Comparison of ENCODE assay signal across 8 cellular contexts in genomic region chr13:112942689-112943308, GRCh38. TPM values are rescaled to one million over a fixed set of nuclear protein-coding genes. Genes with fewer than 3 reads are reported as not detected.
A peak's percentile ranks its signal among the peaks of the same experiment; 100 is the strongest.
DNase-seq lines count a peak whose midpoint lies in the region; ATAC-seq, FAIRE-seq and TF ChIP-seq lines count a peak whose summit lies in the region.

No MANE protein-coding gene starts in this region.

- under 1% methylated on average over 18 of the region's 18 CpGs for WGBS in GM12878 (ENCODE audit: insufficient coverage, insufficient replicate concordance, low lambda C conversion rate, missing lambda C conversion rate)
- 1 to 2% methylated on average over 18 of the region's 18 CpGs for WGBS in aorta, 2 donors

- ATAC-seq in GM18502 (IDR thresholded peaks at IDR 0.05; ENCODE audit: poor library complexity, unreplicated experiment), result peak; percentile 98
- ATAC-seq in HG02970 (IDR thresholded peaks at IDR 0.05; ENCODE audit: low FRiP score, unreplicated experiment), result peak; percentile 77
- ATAC-seq in GM12878, result peak; percentile 100
- peak; percentile 93 for ATAC-seq in aorta (ENCODE audit: low FRiP score)

- no peaks in the 10 kb centered on the region for H4K20me1 ChIP-seq in GM12878 (ENCODE audit: control insufficient read depth, insufficient read depth)

- SMC1A ChIA-PET in GM12878 (lab: Charles Lee; ENCODE audit: uncharacterized antibody, unreplicated experiment), result interaction anchor here (0.7 to 1.2 kb wide), 2 partner anchors 316 to 452 kb away, joined by 3 read pairs; no protein-coding TSS in a partner anchor

- POLR2A ChIA-PET in GM12878 (lab: Charles Lee), result no interaction called here

- peak overlapping the region; percentile 89 for H3K4me2 ChIP-seq in GM12878 (ENCODE audit: control insufficient read depth, insufficient read depth)

- RAD21 ChIA-PET in GM12878 (lab: Charles Lee; ENCODE audit: unreplicated experiment), result interaction anchor here (0.6 to 1.4 kb wide), 5 partner anchors 184 to 620 kb away, joined by 3 to 9 read pairs (median 3); no protein-coding TSS in a partner anchor

- H3K9me3 ChIP-seq in GM12878 (replicated peaks; ENCODE audit: control insufficient read depth, insufficient read depth, low read length) (no peaks in the 10 kb centered on the region), aorta (ENCODE audit: control insufficient read depth, low read length) (no peaks in the 10 kb centered on the region)

- TF ChIP-seq RAD21 in GM12878 (IDR thresholded peaks at IDR 0.05; ENCODE audit: insufficient read depth, low read depth, low read length), result peak; percentile 97

- H3K27me3 ChIP-seq in GM12878 (replicated peaks in 1 of 2; ENCODE audit: control insufficient read depth in 2 of 2, insufficient read depth in 2 of 2, low read length in 1 of 2), result no peaks in the 10 kb centered on the region; a peak in 1 of 4 replicates
- no peaks in the 10 kb centered on the region for H3K27me3 ChIP-seq in aorta (ENCODE audit: control insufficient read depth in 1 of 2, insufficient read depth in 2 of 2, low read length in 1 of 2)

- DNase-seq in NCI-H187 (lab: John Stamatoyannopoulos, UW) (peak; percentile 99), T-helper 9 cell (peak; percentile 97), GM12878 (ENCODE audit: low read depth, low spot score) (peak; percentile 71), hypothalamus (lab: John Stamatoyannopoulos, UW) (peak in 50 of 51 donors; percentile 25 to 95 (median 87)), renal cortical epithelial cell (ENCODE audit: low read depth) (peak; percentile 94), aorta (peak; percentile 97 to 98)

- no TSS peak for BruUV-seq in GM12878 (replicated peaks; lab: Mats Ljungman, UMichigan)

- TF ChIP-seq CTCF in GM12878 (IDR thresholded peaks at IDR 0.05 in 2 of 3, conservative IDR thresholded peaks at IDR 0.05 in 1 of 3; ENCODE audit: control insufficient read depth in 2 of 3, extremely low read depth in 1 of 3, insufficient read depth in 1 of 3, low read depth in 3 of 3, low read length in 3 of 3), result peak; percentile 95 to 99 (median 99); a peak in 5 of 6 replicates

- CTCF ChIA-PET in GM12878 (lab: Yijun Ruan, JAX), result interaction anchor here (0.7 to 1.4 kb wide), 16 partner anchors 9 to 620 kb away, joined by 3 to 16 read pairs (median 4); no protein-coding TSS in a partner anchor

- no peak overlapping the region for H3K27ac ChIP-seq in GM12878 (ENCODE audit: control insufficient read depth, insufficient read depth)
- H3K27ac ChIP-seq in aorta (ENCODE audit: low read depth in 1 of 2, low read length in 2 of 2), result no peak overlapping the region

- FAIRE-seq in GM12878 (lab: Jason Lieb, UNC), result peak; percentile 99

- no peak overlapping the region for H3K9ac ChIP-seq in GM12878 (ENCODE audit: control insufficient read depth, insufficient read depth, low read length)

- intact Hi-C loops in GM12878 (cut with micrococcal nuclease; ENCODE audit: unreplicated experiment) (loop anchor here (1.0 to 10.0 kb wide), 6 partner anchors 87 to 620 kb away; partner anchors contain the start of genes ADPRHL1, CUL4A, F10 and PCID2), aorta (cut with DNase I) (loop anchor here in 1 of 2 donors (5.0 kb wide), 1 partner anchor 90 kb away; no protein-coding TSS in a partner anchor)

- TF ChIP-seq EP300 in GM12878 (IDR thresholded peaks at IDR 0.05; ENCODE audit: borderline replicate concordance in 1 of 2, control insufficient read depth in 1 of 2, low read depth in 2 of 2, low read length in 2 of 2), result no peak

- in situ Hi-C loops in GM12878 (cut with MboI), result loop anchor here (5.0 kb wide), 1 partner anchor 450 kb away; no protein-coding TSS in a partner anchor

- TF ChIP-seq POLR2A in GM12878 (IDR thresholded peaks at IDR 0.05; ENCODE audit: low read depth, low read length), result no peak

- H3K36me3 ChIP-seq in GM12878 (ENCODE audit: control insufficient read depth in 2 of 2, insufficient read depth in 2 of 2, low read length in 1 of 2) (no peaks in the 10 kb centered on the region), aorta (ENCODE audit: control insufficient read depth in 1 of 2, insufficient read depth in 2 of 2, low read length in 1 of 2) (no peaks in the 10 kb centered on the region)

- H3K79me2 ChIP-seq in GM12878 (ENCODE audit: control insufficient read depth, insufficient read depth, low read length), result no peaks in the 10 kb centered on the region

- peak overlapping the region; percentile 22 for H3K4me3 ChIP-seq in GM12878
- H3K4me3 ChIP-seq in aorta (ENCODE audit: low read length in 2 of 2), result peak overlapping the region; percentile 27 to 41

- peak overlapping the region; percentile 87 for H2AFZ ChIP-seq in GM12878 (ENCODE audit: control insufficient read depth, low read depth, low read length)

- H3K4me1 ChIP-seq in GM12878 (ENCODE audit: control insufficient read depth, insufficient read depth, low read length), result peaks cover 4% of the 10 kb centered on the region; the same call in 1 of the 2 replicates
- H3K4me1 ChIP-seq in aorta (ENCODE audit: control insufficient read depth in 1 of 2, insufficient read depth in 2 of 2, low read length in 2 of 2), result no peaks in the 10 kb centered on the region

TF ChIP-seq in GM12878, 131 proteins besides CTCF, POLR2A, EP300 and RAD21 (continues in another document):
- no peak for TF ChIP-seq SPI1 (IDR thresholded peaks at IDR 0.05; ENCODE audit: borderline replicate concordance, insufficient read depth, low read depth, low read length)
- peak; percentile 26; the same call in 1 of the 2 replicates for TF ChIP-seq ZNF207 (IDR thresholded peaks at IDR 0.05; ENCODE audit: borderline replicate concordance)
- TF ChIP-seq, protein P1, sequence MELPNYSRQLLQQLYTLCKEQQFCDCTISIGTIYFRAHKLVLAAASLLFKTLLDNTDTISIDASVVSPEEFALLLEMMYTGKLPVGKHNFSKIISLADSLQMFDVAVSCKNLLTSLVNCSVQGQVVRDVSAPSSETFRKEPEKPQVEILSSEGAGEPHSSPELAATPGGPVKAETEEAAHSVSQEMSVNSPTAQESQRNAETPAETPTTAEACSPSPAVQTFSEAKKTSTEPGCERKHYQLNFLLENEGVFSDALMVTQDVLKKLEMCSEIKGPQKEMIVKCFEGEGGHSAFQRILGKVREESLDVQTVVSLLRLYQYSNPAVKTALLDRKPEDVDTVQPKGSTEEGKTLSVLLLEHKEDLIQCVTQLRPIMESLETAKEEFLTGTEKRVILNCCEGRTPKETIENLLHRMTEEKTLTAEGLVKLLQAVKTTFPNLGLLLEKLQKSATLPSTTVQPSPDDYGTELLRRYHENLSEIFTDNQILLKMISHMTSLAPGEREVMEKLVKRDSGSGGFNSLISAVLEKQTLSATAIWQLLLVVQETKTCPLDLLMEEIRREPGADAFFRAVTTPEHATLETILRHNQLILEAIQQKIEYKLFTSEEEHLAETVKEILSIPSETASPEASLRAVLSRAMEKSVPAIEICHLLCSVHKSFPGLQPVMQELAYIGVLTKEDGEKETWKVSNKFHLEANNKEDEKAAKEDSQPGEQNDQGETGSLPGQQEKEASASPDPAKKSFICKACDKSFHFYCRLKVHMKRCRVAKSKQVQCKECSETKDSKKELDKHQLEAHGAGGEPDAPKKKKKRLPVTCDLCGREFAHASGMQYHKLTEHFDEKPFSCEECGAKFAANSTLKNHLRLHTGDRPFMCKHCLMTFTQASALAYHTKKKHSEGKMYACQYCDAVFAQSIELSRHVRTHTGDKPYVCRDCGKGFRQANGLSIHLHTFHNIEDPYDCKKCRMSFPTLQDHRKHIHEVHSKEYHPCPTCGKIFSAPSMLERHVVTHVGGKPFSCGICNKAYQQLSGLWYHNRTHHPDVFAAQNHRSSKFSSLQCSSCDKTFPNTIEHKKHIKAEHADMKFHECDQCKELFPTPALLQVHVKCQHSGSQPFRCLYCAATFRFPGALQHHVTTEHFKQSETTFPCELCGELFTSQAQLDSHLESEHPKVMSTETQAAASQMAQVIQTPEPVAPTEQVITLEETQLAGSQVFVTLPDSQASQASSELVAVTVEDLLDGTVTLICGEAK (IDR thresholded peaks at IDR 0.05; ENCODE audit: borderline replicate concordance), result no peak
- peak in 1 of 2 experiments; percentile 45; a peak in 1 of 4 replicates for TF ChIP-seq BHLHE40 (IDR thresholded peaks at IDR 0.05; ENCODE audit: borderline replicate concordance in 1 of 2, low read depth in 2 of 2, low read length in 1 of 2)
- TF ChIP-seq SMC3 (IDR thresholded peaks at IDR 0.05; ENCODE audit: borderline replicate concordance, low read length), result peak; percentile 89
- TF ChIP-seq IRF4 (IDR thresholded peaks at IDR 0.05; ENCODE audit: low read depth, low read length), result 0 out of 2 replicates have a peak, but pooled peaks have one; percentile 56
- TF ChIP-seq EGR1 (IDR thresholded peaks at IDR 0.05; ENCODE audit: borderline replicate concordance in 1 of 2, low read depth in 2 of 2, low read length in 2 of 2), result peak in 1 of 2 experiments; percentile 54; a peak in 1 of 3 replicates
- TF ChIP-seq CREM (IDR thresholded peaks at IDR 0.05; ENCODE audit: low read depth), result 0 out of 2 replicates have a peak, but pooled peaks have one; percentile 8
- peak; percentile 18 to 27; a peak in 1 of 4 replicates for TF ChIP-seq IKZF2 (IDR thresholded peaks at IDR 0.05)
- TF ChIP-seq RUNX3 (IDR thresholded peaks at IDR 0.05; ENCODE audit: low read length), result peak; percentile 48; the same call in 1 of the 2 replicates
- TF ChIP-seq GATAD2B (conservative IDR thresholded peaks at IDR 0.05; ENCODE audit: low read depth), result no peak
- peak; percentile 66; the same call in 1 of the 2 replicates for TF ChIP-seq YY1 (IDR thresholded peaks at IDR 0.05; ENCODE audit: low read depth, low read length)

RNA-seq across cellular contexts. Expression of gene MCF2L, which starts 26.2 kb away (rescaled TPM):
- total RNA-seq in GM12878 (2013; cell fraction: nucleolus; rRNA removed), result 1.1 and 2.9 TPM in 2 replicates
- total RNA-seq in GM12878 (2014; rRNA removed) (0.06 and 0.16 TPM in 2 replicates), GM12878 (2014; rRNA removed; fragmentation: Illumina TruSeq; extraction: Trizol) (0.05 and 0.22 TPM in 2 replicates), GM12878 (2021) (0.96 and 1.1 TPM in 2 replicates), renal cortical epithelial cell (4.7 and 8.3 TPM in 2 replicates), aorta (10 to 100 TPM; 49.2 to 73.3 TPM)
- polyA plus RNA-seq in GM12878 (2011; ENCODE audit: low read depth), result 0.37 TPM
- polyA plus RNA-seq in GM12878 (2011; rRNA removed) (0.20 and 0.48 TPM in 2 replicates), GM12878 (2014; fragmentation: Illumina TruSeq; extraction: Trizol) (0.06 and 0.11 TPM in 2 replicates), GM12878 (2014; fragmentation: Nextera tagmentation; extraction: Ambion mirVana) (not detected), GM12878 (2014; rRNA removed) (0.06 and 0.37 TPM in 2 replicates), GM12878 (2016; fragmentation: Nextera tagmentation; extraction: Ambion mirVana) (under 1 TPM; 0.10 to 0.19 TPM), aorta (1 to 10 TPM; 3.2 to 6.0 TPM)
- polyA plus RNA-seq in GM12878 (2011; cell fraction: cytosol; rRNA removed), result 0.18 and 0.21 TPM in 2 replicates
- 0.94 and 1.4 TPM in 2 replicates for polyA plus RNA-seq in GM12878 (2011; cell fraction: nucleus; rRNA removed)
- polyA plus RNA-seq in GM12878 (2012), result 0.61 and 0.91 TPM in 2 replicates
- 0.15 and 1.1 TPM in 2 replicates for polyA minus RNA-seq in GM12878 (2011; rRNA and poly(A)+ RNA removed)
- polyA minus RNA-seq in GM12878 (2011; cell fraction: cytosol; rRNA and poly(A)+ RNA removed), result 1.3 and 3.4 TPM in 2 replicates
- 0.36 and 1.5 TPM in 2 replicates for polyA minus RNA-seq in GM12878 (2011; cell fraction: nucleus; rRNA and poly(A)+ RNA removed)
